ENCODE assay signal across 13 cellular contexts in the genomic region with DNA sequence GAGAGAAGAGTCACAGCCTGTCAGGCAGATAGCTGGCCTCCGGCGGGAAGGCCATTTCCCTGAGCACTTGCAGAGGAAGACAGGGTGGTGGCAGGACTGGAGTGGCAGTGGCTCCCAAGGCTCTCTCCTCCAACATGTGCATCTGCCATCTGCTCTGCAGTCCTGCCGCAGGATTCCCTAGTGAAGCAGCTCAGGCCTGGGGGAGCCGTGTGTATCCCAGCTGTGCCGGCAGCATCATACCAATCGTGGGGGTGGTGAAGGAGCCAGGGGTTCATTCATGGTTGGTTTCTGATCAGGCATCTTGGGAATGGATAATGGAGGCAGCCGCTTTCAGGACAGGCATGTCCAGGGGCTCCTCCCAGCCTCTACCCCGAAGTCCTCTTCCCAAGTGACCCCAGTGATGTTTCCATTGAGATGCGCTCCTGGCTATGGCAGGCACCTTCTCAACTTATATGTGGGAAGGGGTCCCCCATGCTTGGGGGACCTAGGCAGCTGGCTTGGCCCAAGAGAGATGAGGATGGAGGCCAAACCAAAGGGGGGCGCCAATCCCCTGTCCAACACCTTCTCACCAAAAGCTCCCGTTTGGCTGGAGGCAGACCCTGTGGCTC. TPM values are rescaled to one million over a fixed set of nuclear protein-coding genes. Genes with fewer than 3 reads are reported as not detected.
DNase-seq lines count a peak whose midpoint lies in the region; ATAC-seq, FAIRE-seq and TF ChIP-seq lines count a peak whose summit lies in the region.
"Had no signal": no experiment of that assay in that cellular context is flagged by ENCODE, and none has a peak within 500 bp of the region (broad histone marks: within the 10 kb centered on the region; RNA-seq: fewer than 3 reads in every experiment).

No MANE protein-coding gene starts in this region.

- ATAC-seq in GM12878, result no peak
- ATAC-seq: activated CD4-positive, CD25-positive, alpha-beta regulatory T cell treated with anti-CD3 and anti-CD28 coated beads, Interleukin-2, amount 50 U/mL, for 24 hours; effector memory CD8-positive, alpha-beta T cell had no signal

- H3K9me3 Mint-ChIP-seq in neural progenitor cell, result no peaks in the 10 kb centered on the region
- H3K9me3 Mint-ChIP-seq: effector memory CD8-positive, alpha-beta T cell had no signal

- SMC1A ChIA-PET in GM12878 (lab: Charles Lee; ENCODE audit: uncharacterized antibody, unreplicated experiment), result interaction anchor here (0.7 kb wide), 1 partner anchor 370 kb away, joined by 3 read pairs; no protein-coding TSS in a partner anchor

- no peak overlapping the region for H3K4me3 ChIP-seq in GM12878
- no peak overlapping the region for H3K4me3 ChIP-seq in neural progenitor cell
- H3K4me3 ChIP-seq: suprapubic skin had no signal

- H3K36me3 ChIP-seq in GM12878 (ENCODE audit: control insufficient read depth in 2 of 2, insufficient read depth in 2 of 2, low read length in 1 of 2) (peaks cover 0 to 4% of the 10 kb centered on the region in 2 experiments; a peak in 3 of 4 replicates), neural progenitor cell (no peaks in the 10 kb centered on the region)

- H3K4me2 ChIP-seq in GM12878 (ENCODE audit: control insufficient read depth, insufficient read depth), result no peak overlapping the region
- no peak overlapping the region for H3K4me2 ChIP-seq in neural progenitor cell

- H4K20me1 ChIP-seq in GM12878 (ENCODE audit: control insufficient read depth, insufficient read depth), result no peaks in the 10 kb centered on the region
- H4K20me1 ChIP-seq in neural progenitor cell (ENCODE audit: low read depth), result no peaks in the 10 kb centered on the region

- H3K4me1 ChIP-seq in GM12878 (ENCODE audit: control insufficient read depth, insufficient read depth, low read length) (no peaks in the 10 kb centered on the region), neural progenitor cell (peaks cover 1% of the 10 kb centered on the region)

- H3K36me3 Mint-ChIP-seq in neural progenitor cell, result peaks cover 15% of the 10 kb centered on the region

- peak; percentile 89 for FAIRE-seq in GM12892 (lab: Jason Lieb, UNC)
- FAIRE-seq in GM12878 (lab: Jason Lieb, UNC), result no peak
- no peak for FAIRE-seq in urothelium cell line (lab: Jason Lieb, UNC)

- TF ChIP-seq POLR2A in GM12892 (IDR thresholded peaks at IDR 0.05; ENCODE audit: low read depth, low read length) (no peak), GM12878 (IDR thresholded peaks at IDR 0.05; ENCODE audit: low read depth, low read length) (peak; percentile 39; the same call in 1 of the 2 replicates)

- H3K9ac ChIP-seq in GM12878 (ENCODE audit: control insufficient read depth, insufficient read depth, low read length), result no peak overlapping the region
- no peak overlapping the region for H3K9ac ChIP-seq in neural progenitor cell

- no peak overlapping the region for H2AFZ ChIP-seq in GM12878 (ENCODE audit: control insufficient read depth, low read depth, low read length)
- no peak overlapping the region for H2AFZ ChIP-seq in neural progenitor cell (replicated peaks)

- H3K27me3 ChIP-seq in GM12878 (replicated peaks in 1 of 2; ENCODE audit: control insufficient read depth in 2 of 2, insufficient read depth in 2 of 2, low read length in 1 of 2) (no peaks in the 10 kb centered on the region), neural progenitor cell (no peaks in the 10 kb centered on the region)
- H3K27me3 ChIP-seq: suprapubic skin had no signal

- peaks cover 2% of the 10 kb centered on the region for H3K27me3 Mint-ChIP-seq in neural progenitor cell (ENCODE audit: insufficient read depth, low read depth)
- H3K27me3 Mint-ChIP-seq: effector memory CD8-positive, alpha-beta T cell had no signal

- no TSS peak for BruUV-seq in GM12878 (replicated peaks; lab: Mats Ljungman, UMichigan)

- TF ChIP-seq CTCF in GM12878 (IDR thresholded peaks at IDR 0.05 in 2 of 3, conservative IDR thresholded peaks at IDR 0.05 in 1 of 3; ENCODE audit: control insufficient read depth in 2 of 3, extremely low read depth in 1 of 3, insufficient read depth in 1 of 3, low read depth in 3 of 3, low read length in 3 of 3) (no peak), neural progenitor cell (IDR thresholded peaks at IDR 0.05) (peak; percentile 7)

- no peaks in the 10 kb centered on the region for H3F3A ChIP-seq in neural progenitor cell (ENCODE audit: low read depth)

- POLR2A ChIA-PET in GM12878 (lab: Charles Lee), result no interaction called here

- H3K27ac ChIP-seq in GM12878 (ENCODE audit: control insufficient read depth, insufficient read depth) (no peak overlapping the region), neural progenitor cell (no peak overlapping the region)
- H3K27ac ChIP-seq: C4-2B, suprapubic skin had no signal

- H3K79me2 ChIP-seq in GM12878 (ENCODE audit: control insufficient read depth, insufficient read depth, low read length) (no peaks in the 10 kb centered on the region), neural progenitor cell (ENCODE audit: low read depth) (no peaks in the 10 kb centered on the region)

- whole genome bisulfite sequencing in GM12878 (ENCODE audit: insufficient coverage, insufficient replicate concordance, low lambda C conversion rate, missing lambda C conversion rate), result 93% methylated on average over 11 of the region's 11 CpGs

- TF ChIP-seq EP300 in GM12878 (IDR thresholded peaks at IDR 0.05; ENCODE audit: borderline replicate concordance in 1 of 2, control insufficient read depth in 1 of 2, low read depth in 2 of 2, low read length in 2 of 2), result no peak

- RAD21 ChIA-PET in GM12878 (lab: Charles Lee; ENCODE audit: unreplicated experiment), result interaction anchor here (0.6 to 0.9 kb wide), 2 partner anchors 22 to 1444 kb away, joined by 3 read pairs; no protein-coding TSS in a partner anchor

- in situ Hi-C loops in GM12878 (cut with MboI), result loop anchor here (5.0 kb wide), 1 partner anchor 73 kb away; no protein-coding TSS in a partner anchor

- H3K4me1 Mint-ChIP-seq in neural progenitor cell, result peaks cover 14% of the 10 kb centered on the region

- H3K27ac Mint-ChIP-seq in neural progenitor cell, result peak overlapping the region; percentile 87

- DNase-seq in GM12892 (ENCODE audit: insufficient read length), result no peak
- DNase-seq in GM12878 (ENCODE audit: low read depth, low spot score), result no peak
- DNase-seq in neural progenitor cell (ENCODE audit: low spot score), result no peak
- no peak for DNase-seq in urothelium cell line (ENCODE audit: low spot score)
- no peak for DNase-seq in NCI-H510A (lab: John Stamatoyannopoulos, UW)
- no peak for DNase-seq in DMS53 treated with DMSO at 0.1 percent for 48 hours (lab: John Stamatoyannopoulos, UW; ENCODE audit: unreplicated experiment)
- DNase-seq: activated gamma-delta T cell treated with Interleukin-2 at 50 U/mL for 16 hours; effector memory CD8-positive, alpha-beta T cell; SHP77 treated with DMSO at 0.1 percent for 48 hours; stimulated activated CD4-positive, alpha-beta T cell treated with anti-CD3 and anti-CD28 coated beads, Interleukin-4, amount 100 ng/mL, for 1 hour had no signal

- TF ChIP-seq RAD21 in GM12878 (IDR thresholded peaks at IDR 0.05; ENCODE audit: insufficient read depth, low read depth, low read length), result no peak

- H3K9me3 ChIP-seq in GM12878 (replicated peaks; ENCODE audit: control insufficient read depth, insufficient read depth, low read length) (no peaks in the 10 kb centered on the region), neural progenitor cell (ENCODE audit: low read depth) (no peaks in the 10 kb centered on the region)
- H3K9me3 ChIP-seq: suprapubic skin had no signal

- CTCF ChIA-PET in GM12878 (lab: Yijun Ruan, JAX), result interaction anchor here (1.1 kb wide), 1 partner anchor 10 kb away, joined by 3 read pairs; no protein-coding TSS in a partner anchor

- intact Hi-C loops in GM12878 (cut with micrococcal nuclease; ENCODE audit: unreplicated experiment), result loop anchor here (5.0 kb wide), 1 partner anchor 73 kb away; no protein-coding TSS in a partner anchor

- H3K4me3 Mint-ChIP-seq in neural progenitor cell, result no peak overlapping the region
- H3K4me3 Mint-ChIP-seq: effector memory CD8-positive, alpha-beta T cell had no signal

RNA-seq across cellular contexts. Expression of gene TAGLN, which starts 6.1 kb away (rescaled TPM):
- 4.5 TPM for polyA plus RNA-seq in GM12892 (2012; ENCODE audit: missing spikeins)
- total RNA-seq in GM12878 (2013; cell fraction: nucleolus; rRNA removed), result 17.4 and 21.3 TPM in 2 replicates
- total RNA-seq in GM12878 (2014; rRNA removed) (1.9 and 2.0 TPM in 2 replicates), GM12878 (2014; rRNA removed; fragmentation: Illumina TruSeq; extraction: Trizol) (1.5 and 1.6 TPM in 2 replicates), GM12878 (2021) (3.9 and 4.6 TPM in 2 replicates), neural progenitor cell (ENCODE audit: low replicate concordance) (24.5 and 34.0 TPM in 2 replicates)
- 2.9 TPM for polyA plus RNA-seq in GM12878 (2011; ENCODE audit: low read depth)
- polyA plus RNA-seq in GM12878 (2011; rRNA removed) (3.5 and 3.9 TPM in 2 replicates), GM12878 (2014; fragmentation: Illumina TruSeq; extraction: Trizol) (1.9 and 4.8 TPM in 2 replicates), GM12878 (2014; fragmentation: Nextera tagmentation; extraction: Ambion mirVana) (1 to 10 TPM in 1 of 2 experiments, under 1 TPM in 1; 0.26 to 1.0 TPM), GM12878 (2014; rRNA removed) (3.6 and 4.0 TPM in 2 replicates), GM12878 (2016; fragmentation: Nextera tagmentation; extraction: Ambion mirVana) (1 to 10 TPM in 1 of 2 experiments, under 1 TPM in 1; 0.68 to 1.2 TPM)
- 1.2 and 1.9 TPM in 2 replicates for polyA plus RNA-seq in GM12878 (2011; cell fraction: cytosol; rRNA removed)
- 36.5 and 46.4 TPM in 2 replicates for polyA plus RNA-seq in GM12878 (2011; cell fraction: nucleus; rRNA removed)
- 4.4 and 6.2 TPM in 2 replicates for polyA plus RNA-seq in GM12878 (2012)
- 1.3 and 1.5 TPM in 2 replicates for polyA minus RNA-seq in GM12878 (2011; rRNA and poly(A)+ RNA removed)
- polyA minus RNA-seq in GM12878 (2011; cell fraction: cytosol; rRNA and poly(A)+ RNA removed), result 1.3 TPM in 1 of 2 replicates, not detected in the other
- polyA minus RNA-seq in GM12878 (2011; cell fraction: nucleus; rRNA and poly(A)+ RNA removed), result 3.6 and 4.8 TPM in 2 replicates

RNA-seq across cellular contexts. Expression of gene PCSK7, which starts 26.6 kb away (rescaled TPM):
- polyA plus RNA-seq in GM12892 (2012; ENCODE audit: missing spikeins), result 41.6 TPM
- 171 and 196 TPM in 2 replicates for total RNA-seq in GM12878 (2013; cell fraction: nucleolus; rRNA removed)
- total RNA-seq in GM12878 (2014; rRNA removed) (55.7 and 59.3 TPM in 2 replicates), GM12878 (2014; rRNA removed; fragmentation: Illumina TruSeq; extraction: Trizol) (38.3 and 42.5 TPM in 2 replicates), GM12878 (2021) (69.8 and 81.5 TPM in 2 replicates), neural progenitor cell (ENCODE audit: low replicate concordance) (14.2 and 36.6 TPM in 2 replicates)
- polyA plus RNA-seq in GM12878 (2011; ENCODE audit: low read depth), result 17.2 TPM
- polyA plus RNA-seq in GM12878 (2011; rRNA removed) (29.5 and 45.9 TPM in 2 replicates), GM12878 (2014; fragmentation: Illumina TruSeq; extraction: Trizol) (42.5 and 61.2 TPM in 2 replicates), GM12878 (2014; fragmentation: Nextera tagmentation; extraction: Ambion mirVana) (1 to 10 TPM; 5.5 to 5.7 TPM), GM12878 (2014; rRNA removed) (68.0 and 73.0 TPM in 2 replicates), GM12878 (2016; fragmentation: Nextera tagmentation; extraction: Ambion mirVana) (10 to 100 TPM; 51.4 to 51.8 TPM)
- polyA plus RNA-seq in GM12878 (2011; cell fraction: cytosol; rRNA removed), result 46.3 and 62.0 TPM in 2 replicates
- 237 and 245 TPM in 2 replicates for polyA plus RNA-seq in GM12878 (2011; cell fraction: nucleus; rRNA removed)
- polyA plus RNA-seq in GM12878 (2012), result 29.4 and 40.0 TPM in 2 replicates
- polyA minus RNA-seq in GM12878 (2011; rRNA and poly(A)+ RNA removed), result 40.2 and 61.4 TPM in 2 replicates
- 11.6 and 20.1 TPM in 2 replicates for polyA minus RNA-seq in GM12878 (2011; cell fraction: cytosol; rRNA and poly(A)+ RNA removed)
- polyA minus RNA-seq in GM12878 (2011; cell fraction: nucleus; rRNA and poly(A)+ RNA removed), result 34.6 and 60.9 TPM in 2 replicates

RNA-seq across cellular contexts. Expression of gene SIDT2, which starts 26.8 kb away (rescaled TPM):
- polyA plus RNA-seq in GM12892 (2012; ENCODE audit: missing spikeins), result 13.6 TPM
- 135 and 149 TPM in 2 replicates for total RNA-seq in GM12878 (2013; cell fraction: nucleolus; rRNA removed)
- total RNA-seq in GM12878 (2014; rRNA removed) (9.1 and 11.6 TPM in 2 replicates), GM12878 (2014; rRNA removed; fragmentation: Illumina TruSeq; extraction: Trizol) (8.4 and 9.0 TPM in 2 replicates), GM12878 (2021) (20.7 and 23.9 TPM in 2 replicates), neural progenitor cell (ENCODE audit: low replicate concordance) (13.3 and 20.5 TPM in 2 replicates)
- polyA plus RNA-seq in GM12878 (2011; ENCODE audit: low read depth), result 13.0 TPM
- polyA plus RNA-seq in GM12878 (2011; rRNA removed) (9.5 and 20.7 TPM in 2 replicates), GM12878 (2014; fragmentation: Illumina TruSeq; extraction: Trizol) (12.7 and 16.3 TPM in 2 replicates), GM12878 (2014; fragmentation: Nextera tagmentation; extraction: Ambion mirVana) (1 to 10 TPM; 4.9 to 5.7 TPM), GM12878 (2014; rRNA removed) (16.5 and 19.3 TPM in 2 replicates), GM12878 (2016; fragmentation: Nextera tagmentation; extraction: Ambion mirVana) (1 to 10 TPM; 5.4 to 6.8 TPM)
- polyA plus RNA-seq in GM12878 (2011; cell fraction: cytosol; rRNA removed), result 17.4 and 19.1 TPM in 2 replicates
- polyA plus RNA-seq in GM12878 (2011; cell fraction: nucleus; rRNA removed), result 132 and 186 TPM in 2 replicates
- 23.5 and 23.6 TPM in 2 replicates for polyA plus RNA-seq in GM12878 (2012)
- polyA minus RNA-seq in GM12878 (2011; rRNA and poly(A)+ RNA removed), result 30.9 and 35.5 TPM in 2 replicates
- polyA minus RNA-seq in GM12878 (2011; cell fraction: cytosol; rRNA and poly(A)+ RNA removed), result 8.3 and 11.5 TPM in 2 replicates
- 54.3 and 61.1 TPM in 2 replicates for polyA minus RNA-seq in GM12878 (2011; cell fraction: nucleus; rRNA and poly(A)+ RNA removed)

RNA-seq across cellular contexts. Expression of gene RNF214, which starts 27.2 kb away (rescaled TPM):
- 10.9 TPM for polyA plus RNA-seq in GM12892 (2012; ENCODE audit: missing spikeins)
- 37.6 and 40.7 TPM in 2 replicates for total RNA-seq in GM12878 (2013; cell fraction: nucleolus; rRNA removed)
- 6.0 and 7.0 TPM in 2 replicates for total RNA-seq in GM12878 (2014; rRNA removed)
- 8.2 and 8.3 TPM in 2 replicates for total RNA-seq in GM12878 (2014; rRNA removed; fragmentation: Illumina TruSeq; extraction: Trizol)
- total RNA-seq in GM12878 (2021), result 15.2 and 16.8 TPM in 2 replicates
- 7.2 TPM for polyA plus RNA-seq in GM12878 (2011; ENCODE audit: low read depth)
- 10.0 and 12.7 TPM in 2 replicates for polyA plus RNA-seq in GM12878 (2011; rRNA removed)
- polyA plus RNA-seq in GM12878 (2011; cell fraction: cytosol; rRNA removed), result 10.7 and 12.7 TPM in 2 replicates
- 41.4 and 45.4 TPM in 2 replicates for polyA plus RNA-seq in GM12878 (2011; cell fraction: nucleus; rRNA removed)
- 6.9 and 11.4 TPM in 2 replicates for polyA plus RNA-seq in GM12878 (2012)
- polyA plus RNA-seq in GM12878 (2014; fragmentation: Illumina TruSeq; extraction: Trizol), result 13.8 and 19.9 TPM in 2 replicates
- 1 to 10 TPM; 4.8 to 6.2 TPM for polyA plus RNA-seq in GM12878 (2014; fragmentation: Nextera tagmentation; extraction: Ambion mirVana)
- 8.2 and 11.4 TPM in 2 replicates for polyA plus RNA-seq in GM12878 (2014; rRNA removed)
- 10 to 100 TPM; 12.8 to 15.3 TPM for polyA plus RNA-seq in GM12878 (2016; fragmentation: Nextera tagmentation; extraction: Ambion mirVana)
- polyA minus RNA-seq in GM12878 (2011; rRNA and poly(A)+ RNA removed), result 21.2 and 28.2 TPM in 2 replicates
- 6.9 and 7.5 TPM in 2 replicates for polyA minus RNA-seq in GM12878 (2011; cell fraction: cytosol; rRNA and poly(A)+ RNA removed)
- 14.5 and 22.1 TPM in 2 replicates for polyA minus RNA-seq in GM12878 (2011; cell fraction: nucleus; rRNA and poly(A)+ RNA removed)
- total RNA-seq in neural progenitor cell (ENCODE audit: low replicate concordance), result 20.9 and 43.6 TPM in 2 replicates
